1 cellular context compared by ENCODE assay signal in the genomic region with DNA sequence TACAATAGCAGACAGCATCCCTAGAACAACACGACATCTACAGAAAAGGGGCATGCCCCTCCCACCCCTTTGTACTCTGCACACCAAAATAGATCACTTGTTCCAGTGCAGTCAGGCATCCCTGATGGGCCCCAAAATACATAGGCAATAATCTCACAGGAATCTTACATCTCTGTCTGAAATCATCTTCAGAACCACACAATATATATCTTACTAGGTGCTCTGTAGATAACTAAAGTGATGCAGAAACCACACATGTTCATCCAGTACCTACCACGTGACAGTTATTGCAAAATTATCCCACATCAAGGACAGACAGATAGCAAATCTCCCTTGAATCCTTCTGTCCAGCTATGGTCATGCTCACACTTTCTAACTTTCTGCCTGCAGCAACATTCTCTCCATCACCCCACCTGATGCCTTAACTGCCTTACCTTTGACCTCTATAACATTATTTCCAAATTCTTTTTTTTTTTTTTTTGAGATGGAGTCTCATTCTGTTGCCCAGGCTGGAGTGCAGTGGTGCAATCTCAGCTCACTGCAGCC.
TF ChIP-seq lines count a peak whose summit lies in the region.

No MANE protein-coding gene starts in this region.

TF ChIP-seq in GM23338, 12 proteins besides CTCF, POLR2A, EP300 and RAD21:
- TF ChIP-seq EZH2 (IDR thresholded peaks at IDR 0.05; ENCODE audit: low read depth, unreplicated experiment) (no peak), JUNB (IDR thresholded peaks at IDR 0.05; ENCODE audit: unreplicated experiment) (no peak), POLR2AphosphoS5 (IDR thresholded peaks at IDR 0.05; ENCODE audit: low read depth) (no peak), ZNF331 (CRISPR knock-in tag; IDR thresholded peaks at IDR 0.05; ENCODE audit: low read depth) (no peak), CREB1 (CRISPR knock-in tag; IDR thresholded peaks at IDR 0.05; ENCODE audit: low read depth) (no peak), ZNF114 (CRISPR knock-in tag; IDR thresholded peaks at IDR 0.05) (no peak), EZH2phosphoT487 (IDR thresholded peaks at IDR 0.05; ENCODE audit: unreplicated experiment) (no peak), NANOG (IDR thresholded peaks at IDR 0.05; ENCODE audit: borderline replicate concordance) (no peak), STAT1 (IDR thresholded peaks at IDR 0.05; ENCODE audit: unreplicated experiment) (no peak)
- TF ChIP-seq, protein P1, sequence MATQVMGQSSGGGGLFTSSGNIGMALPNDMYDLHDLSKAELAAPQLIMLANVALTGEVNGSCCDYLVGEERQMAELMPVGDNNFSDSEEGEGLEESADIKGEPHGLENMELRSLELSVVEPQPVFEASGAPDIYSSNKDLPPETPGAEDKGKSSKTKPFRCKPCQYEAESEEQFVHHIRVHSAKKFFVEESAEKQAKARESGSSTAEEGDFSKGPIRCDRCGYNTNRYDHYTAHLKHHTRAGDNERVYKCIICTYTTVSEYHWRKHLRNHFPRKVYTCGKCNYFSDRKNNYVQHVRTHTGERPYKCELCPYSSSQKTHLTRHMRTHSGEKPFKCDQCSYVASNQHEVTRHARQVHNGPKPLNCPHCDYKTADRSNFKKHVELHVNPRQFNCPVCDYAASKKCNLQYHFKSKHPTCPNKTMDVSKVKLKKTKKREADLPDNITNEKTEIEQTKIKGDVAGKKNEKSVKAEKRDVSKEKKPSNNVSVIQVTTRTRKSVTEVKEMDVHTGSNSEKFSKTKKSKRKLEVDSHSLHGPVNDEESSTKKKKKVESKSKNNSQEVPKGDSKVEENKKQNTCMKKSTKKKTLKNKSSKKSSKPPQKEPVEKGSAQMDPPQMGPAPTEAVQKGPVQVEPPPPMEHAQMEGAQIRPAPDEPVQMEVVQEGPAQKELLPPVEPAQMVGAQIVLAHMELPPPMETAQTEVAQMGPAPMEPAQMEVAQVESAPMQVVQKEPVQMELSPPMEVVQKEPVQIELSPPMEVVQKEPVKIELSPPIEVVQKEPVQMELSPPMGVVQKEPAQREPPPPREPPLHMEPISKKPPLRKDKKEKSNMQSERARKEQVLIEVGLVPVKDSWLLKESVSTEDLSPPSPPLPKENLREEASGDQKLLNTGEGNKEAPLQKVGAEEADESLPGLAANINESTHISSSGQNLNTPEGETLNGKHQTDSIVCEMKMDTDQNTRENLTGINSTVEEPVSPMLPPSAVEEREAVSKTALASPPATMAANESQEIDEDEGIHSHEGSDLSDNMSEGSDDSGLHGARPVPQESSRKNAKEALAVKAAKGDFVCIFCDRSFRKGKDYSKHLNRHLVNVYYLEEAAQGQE (IDR thresholded peaks at IDR 0.05; ENCODE audit: unreplicated experiment): no peak
- TF ChIP-seq, protein P2, sequence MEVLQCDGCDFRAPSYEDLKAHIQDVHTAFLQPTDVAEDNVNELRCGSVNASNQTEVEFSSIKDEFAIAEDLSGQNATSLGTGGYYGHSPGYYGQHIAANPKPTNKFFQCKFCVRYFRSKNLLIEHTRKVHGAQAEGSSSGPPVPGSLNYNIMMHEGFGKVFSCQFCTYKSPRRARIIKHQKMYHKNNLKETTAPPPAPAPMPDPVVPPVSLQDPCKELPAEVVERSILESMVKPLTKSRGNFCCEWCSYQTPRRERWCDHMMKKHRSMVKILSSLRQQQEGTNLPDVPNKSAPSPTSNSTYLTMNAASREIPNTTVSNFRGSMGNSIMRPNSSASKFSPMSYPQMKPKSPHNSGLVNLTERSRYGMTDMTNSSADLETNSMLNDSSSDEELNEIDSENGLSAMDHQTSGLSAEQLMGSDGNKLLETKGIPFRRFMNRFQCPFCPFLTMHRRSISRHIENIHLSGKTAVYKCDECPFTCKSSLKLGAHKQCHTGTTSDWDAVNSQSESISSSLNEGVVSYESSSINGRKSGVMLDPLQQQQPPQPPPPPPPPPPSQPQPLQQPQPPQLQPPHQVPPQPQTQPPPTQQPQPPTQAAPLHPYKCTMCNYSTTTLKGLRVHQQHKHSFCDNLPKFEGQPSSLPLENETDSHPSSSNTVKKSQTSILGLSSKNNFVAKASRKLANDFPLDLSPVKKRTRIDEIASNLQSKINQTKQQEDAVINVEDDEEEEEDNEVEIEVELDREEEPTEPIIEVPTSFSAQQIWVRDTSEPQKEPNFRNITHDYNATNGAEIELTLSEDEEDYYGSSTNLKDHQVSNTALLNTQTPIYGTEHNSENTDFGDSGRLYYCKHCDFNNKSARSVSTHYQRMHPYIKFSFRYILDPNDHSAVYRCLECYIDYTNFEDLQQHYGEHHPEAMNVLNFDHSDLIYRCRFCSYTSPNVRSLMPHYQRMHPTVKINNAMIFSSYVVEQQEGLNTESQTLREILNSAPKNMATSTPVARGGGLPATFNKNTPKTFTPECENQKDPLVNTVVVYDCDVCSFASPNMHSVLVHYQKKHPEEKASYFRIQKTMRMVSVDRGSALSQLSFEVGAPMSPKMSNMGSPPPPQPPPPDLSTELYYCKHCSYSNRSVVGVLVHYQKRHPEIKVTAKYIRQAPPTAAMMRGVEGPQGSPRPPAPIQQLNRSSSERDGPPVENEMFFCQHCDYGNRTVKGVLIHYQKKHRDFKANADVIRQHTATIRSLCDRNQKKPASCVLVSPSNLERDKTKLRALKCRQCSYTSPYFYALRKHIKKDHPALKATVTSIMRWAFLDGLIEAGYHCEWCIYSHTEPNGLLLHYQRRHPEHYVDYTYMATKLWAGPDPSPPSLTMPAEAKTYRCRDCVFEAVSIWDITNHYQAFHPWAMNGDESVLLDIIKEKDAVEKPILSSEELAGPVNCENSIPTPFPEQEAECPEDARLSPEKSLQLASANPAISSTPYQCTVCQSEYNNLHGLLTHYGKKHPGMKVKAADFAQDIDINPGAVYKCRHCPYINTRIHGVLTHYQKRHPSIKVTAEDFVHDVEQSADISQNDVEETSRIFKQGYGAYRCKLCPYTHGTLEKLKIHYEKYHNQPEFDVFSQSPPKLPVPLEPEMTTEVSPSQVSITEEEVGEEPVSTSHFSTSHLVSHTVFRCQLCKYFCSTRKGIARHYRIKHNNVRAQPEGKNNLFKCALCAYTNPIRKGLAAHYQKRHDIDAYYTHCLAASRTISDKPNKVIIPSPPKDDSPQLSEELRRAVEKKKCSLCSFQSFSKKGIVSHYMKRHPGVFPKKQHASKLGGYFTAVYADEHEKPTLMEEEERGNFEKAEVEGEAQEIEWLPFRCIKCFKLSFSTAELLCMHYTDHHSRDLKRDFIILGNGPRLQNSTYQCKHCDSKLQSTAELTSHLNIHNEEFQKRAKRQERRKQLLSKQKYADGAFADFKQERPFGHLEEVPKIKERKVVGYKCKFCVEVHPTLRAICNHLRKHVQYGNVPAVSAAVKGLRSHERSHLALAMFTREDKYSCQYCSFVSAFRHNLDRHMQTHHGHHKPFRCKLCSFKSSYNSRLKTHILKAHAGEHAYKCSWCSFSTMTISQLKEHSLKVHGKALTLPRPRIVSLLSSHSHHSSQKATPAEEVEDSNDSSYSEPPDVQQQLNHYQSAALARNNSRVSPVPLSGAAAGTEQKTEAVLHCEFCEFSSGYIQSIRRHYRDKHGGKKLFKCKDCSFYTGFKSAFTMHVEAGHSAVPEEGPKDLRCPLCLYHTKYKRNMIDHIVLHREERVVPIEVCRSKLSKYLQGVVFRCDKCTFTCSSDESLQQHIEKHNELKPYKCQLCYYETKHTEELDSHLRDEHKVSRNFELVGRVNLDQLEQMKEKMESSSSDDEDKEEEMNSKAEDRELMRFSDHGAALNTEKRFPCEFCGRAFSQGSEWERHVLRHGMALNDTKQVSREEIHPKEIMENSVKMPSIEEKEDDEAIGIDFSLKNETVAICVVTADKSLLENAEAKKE (CRISPR knock-in tag; IDR thresholded peaks at IDR 0.05): no peak
- TF ChIP-seq, protein P3, sequence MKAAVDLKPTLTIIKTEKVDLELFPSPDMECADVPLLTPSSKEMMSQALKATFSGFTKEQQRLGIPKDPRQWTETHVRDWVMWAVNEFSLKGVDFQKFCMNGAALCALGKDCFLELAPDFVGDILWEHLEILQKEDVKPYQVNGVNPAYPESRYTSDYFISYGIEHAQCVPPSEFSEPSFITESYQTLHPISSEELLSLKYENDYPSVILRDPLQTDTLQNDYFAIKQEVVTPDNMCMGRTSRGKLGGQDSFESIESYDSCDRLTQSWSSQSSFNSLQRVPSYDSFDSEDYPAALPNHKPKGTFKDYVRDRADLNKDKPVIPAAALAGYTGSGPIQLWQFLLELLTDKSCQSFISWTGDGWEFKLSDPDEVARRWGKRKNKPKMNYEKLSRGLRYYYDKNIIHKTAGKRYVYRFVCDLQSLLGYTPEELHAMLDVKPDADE (IDR thresholded peaks at IDR 0.05): no peak
